ENCODE assay signal across 22 cellular contexts in the genomic region with DNA sequence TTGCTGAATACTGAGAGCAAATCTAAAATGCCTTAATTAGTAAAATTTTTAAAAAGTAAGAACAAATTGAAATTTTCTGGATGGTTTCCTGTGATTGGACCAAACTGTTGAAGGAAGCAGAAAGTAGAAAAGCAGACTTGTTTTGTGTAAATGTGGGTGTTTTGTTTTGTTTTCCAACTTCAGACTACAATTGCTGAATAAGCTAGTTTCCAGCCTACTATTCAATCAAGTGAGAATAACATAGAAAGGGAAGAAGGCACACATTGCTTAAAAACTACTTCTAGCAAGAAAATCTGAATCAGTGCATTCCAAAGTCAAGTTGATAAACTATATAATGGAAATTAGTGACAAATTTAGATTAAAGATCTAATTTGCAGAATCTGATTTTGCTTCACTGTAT.
DNase-seq lines count a peak whose midpoint lies in the region; ATAC-seq, FAIRE-seq and TF ChIP-seq lines count a peak whose summit lies in the region.
"Had no signal": no experiment of that assay in that cellular context is flagged by ENCODE, and none has a peak within 500 bp of the region (broad histone marks: within the 10 kb centered on the region; RNA-seq: fewer than 3 reads in every experiment).

No MANE protein-coding gene starts in this region.

- peaks cover 18% of the 10 kb centered on the region for H3F3A ChIP-seq in MM.1S (ENCODE audit: insufficient read depth, low read length)

- H3K4me3 ChIP-seq in IMR-90 (ENCODE audit: insufficient read depth, low read depth, low read length) (no peak overlapping the region), MM.1S (ENCODE audit: low read length) (no peak overlapping the region), H1 (ENCODE audit: extremely low read depth in 1 of 4, insufficient read depth in 2 of 4, low read depth in 3 of 4, low read length in 4 of 4) (no peak overlapping the region), parathyroid adenoma (ENCODE audit: low read depth, low read length) (no peak overlapping the region), aorta (ENCODE audit: low read length in 2 of 2) (no peak overlapping the region)
- H3K4me3 ChIP-seq: BLaER1, GM12878, GM23248 had no signal

- no TSS peak for BruUV-seq in IMR-90 (replicated peaks; lab: Mats Ljungman, UMichigan)

- H4K20me1 ChIP-seq in IMR-90 (ENCODE audit: insufficient read depth, low read length) (no peaks in the 10 kb centered on the region), MM.1S (ENCODE audit: insufficient read depth, low read length) (no peaks in the 10 kb centered on the region), H1 (replicated peaks in 1 of 2; ENCODE audit: control insufficient read depth in 1 of 2, insufficient read depth in 2 of 2, low read length in 2 of 2) (no peaks in the 10 kb centered on the region)
- H4K20me1 ChIP-seq: BLaER1 had no signal

- H4K5ac ChIP-seq in IMR-90 (ENCODE audit: low read depth, low read length) (no peak overlapping the region), H1 (ENCODE audit: insufficient read length, low read depth, low read length) (no peak overlapping the region)

- H2BK20ac ChIP-seq in IMR-90 (ENCODE audit: low read depth, low read length) (no peak overlapping the region), H1 (ENCODE audit: low read length) (no peak overlapping the region)

- POLR2A ChIA-PET in IMR-90 (lab: Charles Lee; ENCODE audit: unreplicated experiment) = no interaction called here
- POLR2A ChIA-PET in H1 (lab: Charles Lee; ENCODE audit: partially characterized antibody) = no interaction called here

- no peaks in the 10 kb centered on the region for H3K27me3 Mint-ChIP-seq in activated T-helper 1 cell treated with anti-CD3 and anti-CD28 coated beads, Interleukin-12 subunit alpha, Interleukin-12 subunit beta, Interleukin-2, Interleukin-4 antibody, amounts not matched to agents 30 ng/mL and 10 ng/mL and 1 ng/mL, durations not matched to agents 14 hours and 24 hours and 36 hours (ENCODE audit: insufficient read depth)
- H3K27me3 Mint-ChIP-seq: B cell; CD4-positive, CD25-positive, alpha-beta regulatory T cell had no signal

- TF ChIP-seq RAD21 in IMR-90 (IDR thresholded peaks at IDR 0.05; ENCODE audit: low read length) (no peak), H1 (IDR thresholded peaks at IDR 0.05 in 1 of 2, conservative IDR thresholded peaks at IDR 0.05 in 1 of 2; ENCODE audit: low read depth in 2 of 2, low read length in 2 of 2) (no peak)

- no peaks in the 10 kb centered on the region for H3K36me3 Mint-ChIP-seq in activated T-helper 1 cell treated with anti-CD3 and anti-CD28 coated beads, Interleukin-12 subunit alpha, Interleukin-12 subunit beta, Interleukin-2, Interleukin-4 antibody, amounts not matched to agents 30 ng/mL and 10 ng/mL and 1 ng/mL, durations not matched to agents 14 hours and 24 hours and 36 hours (ENCODE audit: low read depth)
- H3K36me3 Mint-ChIP-seq: CD4-positive, CD25-positive, alpha-beta regulatory T cell; CD8-positive, alpha-beta T cell had no signal

- H3K18ac ChIP-seq in IMR-90 (ENCODE audit: low read depth, low read length) (no peak overlapping the region), H1 (ENCODE audit: extremely low read depth, low read length) (no peak overlapping the region)

- H4K8ac ChIP-seq in IMR-90 (ENCODE audit: low read depth in 2 of 2, low read length in 2 of 2) (no peak overlapping the region), H1 (ENCODE audit: extremely low read depth, insufficient read depth, low read length) (no peak overlapping the region)

- TF ChIP-seq POLR2A in IMR-90 (IDR thresholded peaks at IDR 0.05; ENCODE audit: low read depth, low read length) (no peak), H1 (IDR thresholded peaks at IDR 0.05; ENCODE audit: control extremely low read depth in 1 of 2, low read depth in 2 of 2, low read length in 2 of 2) (no peak)

- no peaks in the 10 kb centered on the region for H3K9me3 ChIP-seq in IMR-90 (ENCODE audit: control insufficient read depth, insufficient read depth, low read length)
- no peaks in the 10 kb centered on the region for H3K9me3 ChIP-seq in MM.1S (replicated peaks; ENCODE audit: insufficient read depth, low read length)
- no peaks in the 10 kb centered on the region for H3K9me3 ChIP-seq in H1 (ENCODE audit: insufficient read depth in 2 of 2, low read depth in 1 of 2, low read length in 1 of 2)
- H3K9me3 ChIP-seq in parathyroid adenoma (ENCODE audit: control insufficient read depth, low read length) = no peaks in the 10 kb centered on the region
- no peaks in the 10 kb centered on the region for H3K9me3 ChIP-seq in aorta (ENCODE audit: control insufficient read depth, low read length)
- H3K9me3 ChIP-seq: BLaER1, Caco-2 had no signal

- dilution Hi-C loops in IMR-90 (cut with HindIII; ENCODE audit: low sequenced_read_pairs, unreplicated experiment) = no loop called here

- H3K36me3 ChIP-seq in IMR-90 (ENCODE audit: control insufficient read depth, insufficient read depth, low read length) (no peaks in the 10 kb centered on the region), MM.1S (replicated peaks; ENCODE audit: insufficient read depth, low read length) (no peaks in the 10 kb centered on the region), H1 (ENCODE audit: control insufficient read depth in 2 of 4, insufficient read depth in 4 of 4, low read length in 3 of 4) (no peaks in the 10 kb centered on the region), parathyroid adenoma (ENCODE audit: control insufficient read depth, insufficient read depth, low read length) (no peaks in the 10 kb centered on the region), aorta (ENCODE audit: control insufficient read depth in 1 of 2, insufficient read depth in 2 of 2, low read length in 1 of 2) (no peaks in the 10 kb centered on the region)
- H3K36me3 ChIP-seq: BLaER1 had no signal

- no peak for FAIRE-seq in H1 (lab: Jason Lieb, UNC)
- FAIRE-seq: GM12878, GM19239 had no signal

- no peak overlapping the region for H3K27ac Mint-ChIP-seq in activated T-helper 1 cell treated with anti-CD3 and anti-CD28 coated beads, Interleukin-12 subunit alpha, Interleukin-12 subunit beta, Interleukin-2, Interleukin-4 antibody, amounts not matched to agents 30 ng/mL and 10 ng/mL and 1 ng/mL, durations not matched to agents 14 hours and 24 hours and 36 hours
- H3K27ac Mint-ChIP-seq: B cell; CD4-positive, CD25-positive, alpha-beta regulatory T cell; CD8-positive, alpha-beta T cell had no signal

- no peak overlapping the region for H3K4me2 ChIP-seq in IMR-90 (ENCODE audit: low read depth, low read length)
- peak overlapping the region; percentile 26 for H3K4me2 ChIP-seq in MM.1S (ENCODE audit: low read depth, low read length)
- no peak overlapping the region for H3K4me2 ChIP-seq in H1 (ENCODE audit: insufficient read depth in 1 of 2, low read depth in 2 of 2, low read length in 2 of 2)
- peak overlapping the region; percentile 37 for H3K4me2 ChIP-seq in parathyroid adenoma (ENCODE audit: low read length)
- H3K4me2 ChIP-seq: BLaER1 had no signal

- H3K23me2 ChIP-seq in H1 (ENCODE audit: low read depth, low read length) = no peaks in the 10 kb centered on the region; the same call in 1 of the 2 replicates

- TF ChIP-seq CTCF in IMR-90 (conservative IDR thresholded peaks at IDR 0.05; ENCODE audit: low read depth, low read length) (no peak), MM.1S (IDR thresholded peaks at IDR 0.05; ENCODE audit: low read length) (no peak), H1 (IDR thresholded peaks at IDR 0.05; ENCODE audit: control extremely low read depth in 1 of 3, insufficient read depth in 1 of 3, low read depth in 1 of 3, low read length in 3 of 3) (no peak), parathyroid adenoma (IDR thresholded peaks at IDR 0.05) (no peak)

- H2BK120ac ChIP-seq in IMR-90 (ENCODE audit: low read depth, low read length) (no peak overlapping the region), H1 (replicated peaks; ENCODE audit: low read depth, low read length) (no peak overlapping the region)

- in situ Hi-C loops in IMR-90 (cut with MboI; ENCODE audit: low sequenced_read_pairs) = no loop called here

- no peak overlapping the region for H4K91ac ChIP-seq in IMR-90 (ENCODE audit: insufficient read depth, low read depth, low read length)
- no peak overlapping the region for H4K91ac ChIP-seq in H1 (replicated peaks; ENCODE audit: insufficient read length, low read length)

- H3K4ac ChIP-seq in IMR-90 (ENCODE audit: low read depth, low read length) (no peak overlapping the region), H1 (replicated peaks; ENCODE audit: insufficient read length, low read depth, low read length) (no peak overlapping the region)

- H3K4me1 Mint-ChIP-seq in activated T-helper 1 cell treated with anti-CD3 and anti-CD28 coated beads, Interleukin-12 subunit alpha, Interleukin-12 subunit beta, Interleukin-2, Interleukin-4 antibody, amounts not matched to agents 30 ng/mL and 10 ng/mL and 1 ng/mL, durations not matched to agents 14 hours and 24 hours and 36 hours (ENCODE audit: low read depth) = no peaks in the 10 kb centered on the region
- H3K4me1 Mint-ChIP-seq: B cell; CD4-positive, CD25-positive, alpha-beta regulatory T cell had no signal

- no peak overlapping the region for H2AK5ac ChIP-seq in IMR-90 (ENCODE audit: low read depth, low read length)
- no peak overlapping the region for H2AK5ac ChIP-seq in H1 (ENCODE audit: low read depth, low read length)

- H3K56ac ChIP-seq in IMR-90 (ENCODE audit: extremely low read depth, insufficient read depth, low read length) (no peak overlapping the region), H1 (replicated peaks; ENCODE audit: insufficient read length, low read depth, low read length) (no peak overlapping the region)

- H3K27me3 ChIP-seq in IMR-90 (ENCODE audit: control insufficient read depth, insufficient read depth, low read length) (no peaks in the 10 kb centered on the region), MM.1S (replicated peaks; ENCODE audit: insufficient read depth, low read length) (no peaks in the 10 kb centered on the region), H1 (replicated peaks in 1 of 4; ENCODE audit: control insufficient read depth in 3 of 4, extremely low read depth in 1 of 4, insufficient read depth in 3 of 4, low read length in 3 of 4) (peaks cover 0 to 1% (median 0%) of the 10 kb centered on the region in 4 experiments; a peak in 1 of 7 replicates), parathyroid adenoma (ENCODE audit: control insufficient read depth, insufficient read depth, low read length) (no peaks in the 10 kb centered on the region), aorta (ENCODE audit: control insufficient read depth in 1 of 2, insufficient read depth in 2 of 2, low read length in 1 of 2) (no peaks in the 10 kb centered on the region)
- H3K27me3 ChIP-seq: BLaER1 had no signal

- ATAC-seq in IMR-90 (ENCODE audit: low read depth) (no peak), aorta (ENCODE audit: low FRiP score) (no peak)
- ATAC-seq: CD8-positive, alpha-beta T cell; GM12878; HCT116 had no signal

- H3K79me2 ChIP-seq in MM.1S (ENCODE audit: low read length) (no peaks in the 10 kb centered on the region), H1 (ENCODE audit: control insufficient read depth in 1 of 2, insufficient read depth in 2 of 2, low read length in 2 of 2) (no peaks in the 10 kb centered on the region), parathyroid adenoma (no peaks in the 10 kb centered on the region)

- H2AK9ac ChIP-seq in IMR-90 (replicated peaks; ENCODE audit: low read depth, low read length, poor library complexity) = no peak overlapping the region

- intact Hi-C loops in IMR-90 (cut with micrococcal nuclease) = no loop called here
- intact Hi-C loops in aorta (cut with DNase I) = no loop called here
- intact Hi-C loops in activated T-helper 1 cell treated with anti-CD3 and anti-CD28 coated beads, Interleukin-12 subunit alpha, Interleukin-12 subunit beta, Interleukin-2, Interleukin-4 antibody, amounts not matched to agents 30 ng/mL and 10 ng/mL and 1 ng/mL, durations not matched to agents 14 hours and 24 hours and 36 hours (cut with micrococcal nuclease) = no loop called here

- CTCF ChIA-PET in IMR-90 (lab: Yijun Ruan, JAX) (no interaction called here), H1 (lab: Charles Lee; ENCODE audit: partially characterized antibody) (interaction anchor here (0.6 kb wide), 1 partner anchor 1184 kb away, joined by 5 read pairs; no protein-coding TSS in a partner anchor)

- no peaks in the 10 kb centered on the region for H3K79me1 ChIP-seq in IMR-90 (ENCODE audit: low read depth in 1 of 2, low read length in 2 of 2)
- no peaks in the 10 kb centered on the region for H3K79me1 ChIP-seq in H1 (ENCODE audit: low read depth, low read length)

- H3K14ac ChIP-seq in IMR-90 (replicated peaks; ENCODE audit: low read depth, low read length) (no peak overlapping the region), H1 (ENCODE audit: insufficient read length) (no peak overlapping the region)

- H2BK15ac ChIP-seq in IMR-90 (ENCODE audit: low read depth, low read length) (no peak overlapping the region), H1 (ENCODE audit: low read length) (no peak overlapping the region)

- DNase-seq in IMR-90 (no peak), MM.1S (peak; percentile 57), H1 (ENCODE audit: low read depth in 1 of 2, low spot score in 2 of 2) (no peak), aorta (no peak)
- DNase-seq in activated T-helper 1 cell treated with anti-CD3 and anti-CD28 coated beads, Interleukin-12 subunit alpha, Interleukin-12 subunit beta, Interleukin-2, Interleukin-4 antibody, amounts not matched to agents 30 ng/mL and 10 ng/mL and 1 ng/mL, durations not matched to agents 14 hours and 24 hours and 36 hours (ENCODE audit: low spot score) = no peak
- no peak for DNase-seq in activated T-cell treated with anti-CD3 and anti-CD28 coated beads, Interleukin-2, amount 50 U/mL, for 48 hours
- DNase-seq: Caco-2; CD4-positive, CD25-positive, alpha-beta regulatory T cell; CD8-positive, alpha-beta T cell; DMS153; DMS79; EL; GDM1; GM23248; H9 had no signal

- no peak for TF ChIP-seq EP300 in H1 (IDR thresholded peaks at IDR 0.05; ENCODE audit: borderline replicate concordance in 1 of 2, low read depth in 2 of 2, low read length in 2 of 2)

- H2BK12ac ChIP-seq in H1 (ENCODE audit: low read depth, low read length) = no peak overlapping the region

- no peak overlapping the region for H3K4me3 Mint-ChIP-seq in activated T-helper 1 cell treated with anti-CD3 and anti-CD28 coated beads, Interleukin-12 subunit alpha, Interleukin-12 subunit beta, Interleukin-2, Interleukin-4 antibody, amounts not matched to agents 30 ng/mL and 10 ng/mL and 1 ng/mL, durations not matched to agents 14 hours and 24 hours and 36 hours
- H3K4me3 Mint-ChIP-seq: B cell; CD4-positive, CD25-positive, alpha-beta regulatory T cell; CD8-positive, alpha-beta T cell; H9 had no signal

- no peaks in the 10 kb centered on the region for H3K9me3 Mint-ChIP-seq in activated T-helper 1 cell treated with anti-CD3 and anti-CD28 coated beads, Interleukin-12 subunit alpha, Interleukin-12 subunit beta, Interleukin-2, Interleukin-4 antibody, amounts not matched to agents 30 ng/mL and 10 ng/mL and 1 ng/mL, durations not matched to agents 14 hours and 24 hours and 36 hours
- H3K9me3 Mint-ChIP-seq: H9 had no signal

- no peak overlapping the region for H3K27ac ChIP-seq in IMR-90 (ENCODE audit: insufficient read depth, low read length)
- peak overlapping the region; percentile 4; the same call in 1 of the 2 replicates for H3K27ac ChIP-seq in MM.1S (ENCODE audit: low read length)
- no peak overlapping the region for H3K27ac ChIP-seq in H1 (ENCODE audit: low read depth, low read length)
- H3K27ac ChIP-seq in parathyroid adenoma = no peak overlapping the region
- H3K27ac ChIP-seq in aorta (ENCODE audit: low read depth in 1 of 2, low read length in 2 of 2) = no peak overlapping the region
- H3K27ac ChIP-seq: BLaER1, C4-2B, GM23248 had no signal

- H3K9ac ChIP-seq in IMR-90 (ENCODE audit: low read depth, low read length) (no peak overlapping the region), MM.1S (ENCODE audit: low read length) (no peak overlapping the region), H1 (replicated peaks in 1 of 4; ENCODE audit: extremely low read depth in 1 of 4, low read depth in 3 of 4, low read length in 3 of 4) (no peak overlapping the region), parathyroid adenoma (no peak overlapping the region)
- H3K9ac ChIP-seq: BLaER1, GM23248 had no signal

- no peak overlapping the region for H2AFZ ChIP-seq in IMR-90 (replicated peaks; ENCODE audit: low read length, poor library complexity)
- H2AFZ ChIP-seq in MM.1S (ENCODE audit: low read length) = no peak overlapping the region
- H2AFZ ChIP-seq in H1 (ENCODE audit: low read length) = no peak overlapping the region
- no peak overlapping the region for H2AFZ ChIP-seq in parathyroid adenoma
- H2AFZ ChIP-seq: GM23248 had no signal

- no peaks in the 10 kb centered on the region for H3K4me1 ChIP-seq in IMR-90 (ENCODE audit: control insufficient read depth, insufficient read depth, low read length)
- H3K4me1 ChIP-seq in MM.1S (ENCODE audit: low read length) = peaks cover 37% of the 10 kb centered on the region
- peaks cover 4 to 21% (median 12%) of the 10 kb centered on the region in 4 experiments; a peak in 6 of 7 replicates for H3K4me1 ChIP-seq in H1 (replicated peaks in 1 of 4; ENCODE audit: control insufficient read depth in 3 of 4, insufficient read depth in 4 of 4, low read length in 3 of 4)
- H3K4me1 ChIP-seq in parathyroid adenoma = no peaks in the 10 kb centered on the region
- H3K4me1 ChIP-seq in aorta (ENCODE audit: control insufficient read depth in 1 of 2, insufficient read depth in 2 of 2, low read length in 2 of 2) = no peaks in the 10 kb centered on the region
- H3K4me1 ChIP-seq: Caco-2 had no signal

- H3K23ac ChIP-seq in IMR-90 (ENCODE audit: low read depth, low read length) = no peak overlapping the region
- H3K23ac ChIP-seq in H1 (ENCODE audit: insufficient read length) = no peak overlapping the region

- 0 out of 2 replicates have a peak, but pooled peaks cover 3% of the 10 kb centered on the region for H3K9me1 ChIP-seq in IMR-90 (ENCODE audit: insufficient read depth, low read length)

- H2BK5ac ChIP-seq in IMR-90 (ENCODE audit: low read depth, low read length, poor library complexity, severe bottlenecking) (no peak overlapping the region), H1 (ENCODE audit: low read depth, low read length) (no peak overlapping the region)

- H3K9me2 ChIP-seq in MM.1S (replicated peaks; ENCODE audit: insufficient read depth, low read length) = no peaks in the 10 kb centered on the region

Comparison
In these comparisons a context has a peak if more than half of its experiments do, and no peak if none do; other contexts are left out.
1. H3K4me2 ChIP-seq: peak in MM.1S (single experiment) and parathyroid adenoma (single experiment); none in IMR-90 (single experiment) and H1 (0 of 2).